21 cellular contexts compared by ENCODE assay signal in the genomic region with DNA sequence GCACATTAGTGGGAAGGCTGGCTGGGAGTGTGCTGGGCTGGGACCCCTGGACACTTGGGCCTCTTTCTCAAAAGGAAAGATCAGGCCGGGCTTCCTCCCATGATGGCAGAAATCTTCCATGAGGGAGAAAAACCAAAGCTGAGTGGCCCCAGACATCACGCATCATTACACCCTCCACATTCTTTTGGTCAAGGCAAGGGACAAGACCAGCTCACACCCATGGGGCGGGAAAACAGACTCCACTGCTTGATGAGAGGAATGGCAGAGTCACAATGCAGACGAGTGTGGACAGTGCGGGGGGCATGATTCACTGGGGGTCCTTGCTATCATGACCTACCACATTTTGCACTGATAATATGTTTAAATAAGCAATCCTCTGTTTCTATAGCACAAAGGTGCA.
DNase-seq lines count a peak whose midpoint lies in the region; FAIRE-seq and TF ChIP-seq lines count a peak whose summit lies in the region.
"Had no signal": no experiment of that assay in that cellular context is flagged by ENCODE, and none has a peak within 500 bp of the region (broad histone marks: within the 10 kb centered on the region; RNA-seq: fewer than 3 reads in every experiment).

No MANE protein-coding gene starts in this region.

- dilution Hi-C loops in mammary epithelial cell (cut with HindIII; ENCODE audit: low sequenced_read_pairs) = no loop called here

- H3K27me3 Mint-ChIP-seq in MCF 10A (ENCODE audit: insufficient read depth, unreplicated experiment) (no peaks in the 10 kb centered on the region), astrocyte (ENCODE audit: low read depth, unreplicated experiment) (no peaks in the 10 kb centered on the region)

- H3K27me3 ChIP-seq in mammary epithelial cell (ENCODE audit: insufficient read depth, low read length) (no peaks in the 10 kb centered on the region), astrocyte (ENCODE audit: insufficient read depth, low read length) (no peaks in the 10 kb centered on the region), hepatocyte (no peaks in the 10 kb centered on the region)

- intact Hi-C loops in MCF 10A (cut with micrococcal nuclease) = no loop called here
- intact Hi-C loops in mammary epithelial cell (cut with micrococcal nuclease) = no loop called here

- H3K4me1 ChIP-seq in mammary epithelial cell (ENCODE audit: insufficient read depth, low read length) (peaks cover 22% of the 10 kb centered on the region), astrocyte (ENCODE audit: insufficient read depth, low read length) (peaks cover 31% of the 10 kb centered on the region), hepatocyte (ENCODE audit: insufficient read depth) (peaks cover 17% of the 10 kb centered on the region)

- no peak overlapping the region for H3K4me3 Mint-ChIP-seq in MCF 10A (ENCODE audit: unreplicated experiment)
- H3K4me3 Mint-ChIP-seq in astrocyte (ENCODE audit: unreplicated experiment) = no peak overlapping the region
- H3K4me3 Mint-ChIP-seq: CD8-positive, alpha-beta memory T cell; GM23338 had no signal

- POLR2A ChIA-PET in MCF 10A (lab: Yijun Ruan, JAX) = no interaction called here

- BruUV-seq in MCF 10A (replicated peaks; lab: Mats Ljungman, UMichigan) = no TSS peak
- BruUV-seq in mammary epithelial cell (replicated peaks; lab: Mats Ljungman, UMichigan) = no TSS peak

- H3K9me3 Mint-ChIP-seq in MCF 10A (ENCODE audit: unreplicated experiment) = no peaks in the 10 kb centered on the region
- no peaks in the 10 kb centered on the region for H3K9me3 Mint-ChIP-seq in astrocyte (ENCODE audit: unreplicated experiment)
- H3K9me3 Mint-ChIP-seq: CD8-positive, alpha-beta memory T cell had no signal

- H3K27ac ChIP-seq in mammary epithelial cell (ENCODE audit: insufficient read depth, low read depth, low read length) (no peak overlapping the region), astrocyte (ENCODE audit: low read depth, low read length) (peak overlapping the region; percentile 25), hepatocyte (no peak overlapping the region)
- H3K27ac ChIP-seq: 22Rv1, C4-2B had no signal

- TF ChIP-seq CTCF in MCF 10A (IDR thresholded peaks at IDR 0.05; ENCODE audit: unreplicated experiment) (no peak), mammary epithelial cell (conservative IDR thresholded peaks at IDR 0.05 in 1 of 2, IDR thresholded peaks at IDR 0.05 in 1 of 2; ENCODE audit: extremely low read depth in 1 of 2, insufficient read depth in 1 of 2, low read depth in 1 of 2, low read length in 2 of 2) (no peak), astrocyte (IDR thresholded peaks at IDR 0.05; ENCODE audit: insufficient read depth, low read depth, low read length) (no peak), hepatocyte (IDR thresholded peaks at IDR 0.05; ENCODE audit: poor library complexity) (no peak), foreskin fibroblast (IDR thresholded peaks at IDR 0.05; ENCODE audit: low read depth, low read length) (no peak)

- H3K9me3 ChIP-seq in mammary epithelial cell (replicated peaks; ENCODE audit: insufficient read depth, low read length) (no peaks in the 10 kb centered on the region), astrocyte (ENCODE audit: insufficient read depth, low read depth, low read length) (no peaks in the 10 kb centered on the region), hepatocyte (ENCODE audit: low read depth) (no peaks in the 10 kb centered on the region)
- H3K9me3 ChIP-seq: SK-N-SH had no signal

- H3K4me1 Mint-ChIP-seq in MCF 10A (ENCODE audit: insufficient read depth, unreplicated experiment) (peaks cover 35% of the 10 kb centered on the region), astrocyte (ENCODE audit: low read depth, unreplicated experiment) (peaks cover 35% of the 10 kb centered on the region)

- no peaks in the 10 kb centered on the region for H4K20me1 ChIP-seq in mammary epithelial cell (ENCODE audit: insufficient read depth, low read length)
- H4K20me1 ChIP-seq in astrocyte (ENCODE audit: insufficient read depth, low read length) = peaks cover 21% of the 10 kb centered on the region
- peaks cover 4% of the 10 kb centered on the region for H4K20me1 ChIP-seq in hepatocyte (ENCODE audit: insufficient read depth, poor library complexity, severe bottlenecking)

- WGBS in mammary epithelial cell (ENCODE audit: low coverage, missing lambda C conversion rate) = 100% methylated on average over 4 of the region's 5 CpGs
- WGBS in hepatocyte (ENCODE audit: low lambda C conversion rate, missing lambda C conversion rate) = 97% methylated on average over 5 of the region's 5 CpGs

- H3K36me3 ChIP-seq in mammary epithelial cell (ENCODE audit: insufficient read depth, low read length) (peaks cover 3% of the 10 kb centered on the region), astrocyte (ENCODE audit: insufficient read depth, low read length) (peaks cover 28% of the 10 kb centered on the region), hepatocyte (replicated peaks; ENCODE audit: insufficient read depth, low read depth) (no peaks in the 10 kb centered on the region)

- DNase-seq in MCF 10A (ENCODE audit: unreplicated experiment) (no peak), mammary epithelial cell (no peak), astrocyte (ENCODE audit: low read depth) (no peak), kidney tubule cell (ENCODE audit: low spot score) (peak; percentile 67), hepatocyte (ENCODE audit: low spot score) (no peak), foreskin fibroblast (no peak), NCI-H1417 (lab: John Stamatoyannopoulos, UW) (no peak), HT-29 (ENCODE audit: low spot score) (no peak)
- DNase-seq: CD8-positive, alpha-beta memory T cell; HCEC 1CT; NCI-H1092 treated with DMSO at 0.1 percent for 48 hours; NCI-H2029 treated with DMSO at 0.1 percent for 48 hours; NCI-H510A treated with DMSO at 0.1 percent for 48 hours; NCI-H748 treated with DMSO at 0.1 percent for 48 hours; SIG-M5; SK-N-SH had no signal

- H3K36me3 Mint-ChIP-seq in MCF 10A (ENCODE audit: insufficient read depth, unreplicated experiment) = peaks cover 33% of the 10 kb centered on the region
- H3K36me3 Mint-ChIP-seq in astrocyte (ENCODE audit: low read depth, unreplicated experiment) = peaks cover 39% of the 10 kb centered on the region

- no peak overlapping the region for H2AFZ ChIP-seq in mammary epithelial cell (ENCODE audit: low read depth, low read length)
- no peak overlapping the region for H2AFZ ChIP-seq in astrocyte (ENCODE audit: low read depth, low read length)
- H2AFZ ChIP-seq in hepatocyte = no peak overlapping the region
- H2AFZ ChIP-seq: GM23338 had no signal

- H3K27ac Mint-ChIP-seq in MCF 10A (ENCODE audit: low read depth, unreplicated experiment) = peak overlapping the region; percentile 47
- H3K27ac Mint-ChIP-seq in astrocyte (ENCODE audit: unreplicated experiment) = no peak overlapping the region
- H3K27ac Mint-ChIP-seq: GM23338 had no signal

- FAIRE-seq in astrocyte (lab: Jason Lieb, UNC) = no peak
- FAIRE-seq: G401.6, GM12892 had no signal

- H3K9ac ChIP-seq in mammary epithelial cell (ENCODE audit: insufficient read depth, low read length) = no peak overlapping the region
- H3K9ac ChIP-seq in astrocyte (ENCODE audit: low read length) = no peak overlapping the region
- H3K9ac ChIP-seq: SK-N-SH had no signal

- H3K4me2 ChIP-seq in mammary epithelial cell (ENCODE audit: insufficient read depth, low read depth, low read length) (no peak overlapping the region), astrocyte (ENCODE audit: low read length) (no peak overlapping the region), hepatocyte (no peak overlapping the region)
- H3K4me2 ChIP-seq: GM23338, SK-N-SH had no signal

- CTCF ChIA-PET in MCF 10A (lab: Yijun Ruan, JAX) = interaction anchor here (0.5 to 1.9 kb wide), 5 partner anchors 21 to 847 kb away, joined by 3 to 7 read pairs (median 3); no protein-coding TSS in a partner anchor
- CTCF ChIA-PET in mammary epithelial cell (lab: Charles Lee; ENCODE audit: low non-redundant PET) = no interaction called here

- H3K79me2 ChIP-seq in mammary epithelial cell (ENCODE audit: insufficient read depth, low read length) (peaks cover 45% of the 10 kb centered on the region), astrocyte (ENCODE audit: insufficient read depth, low read length) (peaks cover 90% of the 10 kb centered on the region), hepatocyte (peaks cover 89% of the 10 kb centered on the region)

- H3K4me3 ChIP-seq in mammary epithelial cell (replicated peaks in 1 of 3; ENCODE audit: insufficient read depth in 1 of 3, low read depth in 2 of 3, low read length in 3 of 3) = no peak overlapping the region
- no peak overlapping the region for H3K4me3 ChIP-seq in astrocyte (ENCODE audit: insufficient read depth, low read depth, low read length)
- H3K4me3 ChIP-seq in hepatocyte = no peak overlapping the region
- H3K4me3 ChIP-seq in foreskin fibroblast (ENCODE audit: low read depth in 1 of 2, low read length in 2 of 2) = no peak overlapping the region
- H3K4me3 ChIP-seq: GM23338 had no signal

- H3K9me2 ChIP-seq in hepatocyte (replicated peaks; ENCODE audit: insufficient read depth) = no peaks in the 10 kb centered on the region
- H3K9me2 ChIP-seq: SK-N-SH had no signal

- in situ Hi-C loops in mammary epithelial cell (cut with MboI; ENCODE audit: low sequenced_read_pairs in 2 of 2) = no loop called here
